ENCODE assay signal across 29 cellular contexts in the genomic region with DNA sequence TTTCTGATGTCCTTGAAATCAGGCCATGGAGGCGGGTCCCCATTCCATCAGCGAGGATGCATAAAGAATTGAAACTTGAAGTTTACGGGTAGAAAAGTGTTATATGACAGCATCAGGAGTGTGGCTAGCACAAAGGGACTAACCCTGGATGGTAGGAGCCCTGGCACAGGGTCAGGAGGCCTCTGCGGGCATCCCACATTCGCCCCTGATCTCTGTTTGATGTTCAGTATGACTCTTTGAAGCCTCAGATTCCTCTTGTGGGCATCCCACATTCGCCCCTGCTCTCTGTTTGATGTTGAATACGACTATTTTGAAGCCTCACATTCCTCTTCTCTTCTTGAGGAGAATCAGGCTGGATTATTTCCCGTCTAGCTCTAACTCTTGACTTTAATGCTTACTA.
"Had no signal": no experiment of that assay in that cellular context is flagged by ENCODE, and none has a peak within 500 bp of the region (broad histone marks: within the 10 kb centered on the region; RNA-seq: fewer than 3 reads in every experiment).

No MANE protein-coding gene starts in this region.

- H3K4me3 ChIP-seq: coronary artery, dorsolateral prefrontal cortex, gastrocnemius medialis had no signal

- H3K9me3 Mint-ChIP-seq: activated CD4-positive, alpha-beta memory T cell treated with anti-CD3 and anti-CD28 coated beads, Interleukin-2, amount 10 ng/mL, durations not matched to agents 7 days and 5 days; activated CD4-positive, alpha-beta T cell treated with anti-CD3 and anti-CD28 coated beads, Interleukin-2, amount 10 ng/mL, durations not matched to agents 7 days and 5 days; activated T-cell treated with anti-CD3 and anti-CD28 coated beads, Interleukin-2, amount 50 U/mL, for 4 hours; activated T-helper 17 cell treated with anti-CD3 and anti-CD28 coated beads, Interleukin-2, amount 50 U/mL, for 72 hours; central memory CD8-positive, alpha-beta T cell; dendritic cell treated with granulocyte-macrophage colony-stimulating factor and Interleukin-4, amounts not matched to agents 40 ng/mL and 50 ng/mL, for 4 days; endodermal cell; T-helper 2 cell treated with Interferon-gamma antibody and Interleukin-4, amounts not matched to agents 5 μg/mL and 100 μg/mL, for 36 hours had no signal

- H3K27me3 ChIP-seq: brain microvascular endothelial cell, dorsolateral prefrontal cortex, foreskin keratinocyte, gastrocnemius medialis had no signal

- H3K4me3 Mint-ChIP-seq: activated CD4-positive, alpha-beta memory T cell treated with anti-CD3 and anti-CD28 coated beads, Interleukin-2, amount 10 ng/mL, durations not matched to agents 7 days and 5 days; activated CD4-positive, alpha-beta T cell treated with anti-CD3 and anti-CD28 coated beads for 36 hours; activated CD4-positive, alpha-beta T cell treated with anti-CD3 and anti-CD28 coated beads, Interleukin-2, amount 10 ng/mL, durations not matched to agents 7 days and 5 days; activated naive CD8-positive, alpha-beta T cell; activated T-cell treated with anti-CD3 and anti-CD28 coated beads, Interleukin-2, amount 50 U/mL, for 4 hours; activated T-helper 17 cell treated with anti-CD3 and anti-CD28 coated beads, Interleukin-2, amount 50 U/mL, for 72 hours; central memory CD8-positive, alpha-beta T cell; dendritic cell treated with granulocyte-macrophage colony-stimulating factor and Interleukin-4, amounts not matched to agents 40 ng/mL and 50 ng/mL, for 4 days; endodermal cell; T-helper 17 cell; T-helper 2 cell treated with Interferon-gamma antibody and Interleukin-4, amounts not matched to agents 5 μg/mL and 100 μg/mL, for 36 hours had no signal

- ATAC-seq: activated CD4-positive, alpha-beta T cell treated with anti-CD3 and anti-CD28 coated beads for 36 hours; activated T-cell treated with anti-CD3 and anti-CD28 coated beads, Interleukin-2, amount 50 U/mL, for 4 hours; activated T-helper 17 cell treated with anti-CD3 and anti-CD28 coated beads, Interleukin-2, amount 50 U/mL, for 72 hours; esophagus mucosa; foreskin keratinocyte; gastrocnemius medialis; T-helper 17 cell had no signal

- H3K4me1 Mint-ChIP-seq: activated CD4-positive, alpha-beta T cell treated with anti-CD3 and anti-CD28 coated beads for 36 hours; activated T-helper 17 cell treated with anti-CD3 and anti-CD28 coated beads, Interleukin-2, amount 50 U/mL, for 72 hours; central memory CD8-positive, alpha-beta T cell; T-helper 17 cell had no signal

- H3K36me3 ChIP-seq: brain microvascular endothelial cell, gastrocnemius medialis had no signal

- DNase-seq: activated CD4-positive, alpha-beta memory T cell treated with anti-CD3 and anti-CD28 coated beads, Interleukin-2, amount 10 ng/mL, durations not matched to agents 7 days and 5 days; activated CD4-positive, alpha-beta T cell treated with anti-CD3 and anti-CD28 coated beads for 36 hours; activated CD4-positive, alpha-beta T cell treated with anti-CD3 and anti-CD28 coated beads, Interleukin-2, amount 10 ng/mL, durations not matched to agents 7 days and 5 days; activated CD4-positive, alpha-beta T cell treated with anti-CD3 and anti-CD28 coated beads, Interleukin-2, amount 50 U/mL, for 4 hours; activated CD4-positive, CD25-positive, alpha-beta regulatory T cell; activated CD4-positive, CD25-positive, alpha-beta regulatory T cell treated with anti-CD3 and anti-CD28 coated beads, Interleukin-2, amount 50 U/mL, for 72 hours; activated effector memory CD4-positive, alpha-beta T cell treated with Interleukin-2 at 50 U/mL for 16 hours; activated gamma-delta T cell treated with Interleukin-2 at 50 U/mL for 16 hours; activated naive CD4-positive, alpha-beta T cell treated with anti-CD3 and anti-CD28 coated beads, Interleukin-2, amount 50 U/mL, for 16 hours; activated naive CD4-positive, alpha-beta T cell treated with Interleukin-2 at 50 U/mL for 16 hours; activated T-cell treated with anti-CD3 and anti-CD28 coated beads, Interleukin-2, amount 50 U/mL, for 4 hours; amniotic stem cell; anterior cingulate cortex; brain microvascular endothelial cell; dorsolateral prefrontal cortex; effector memory CD4-positive, alpha-beta T cell; endodermal cell; foreskin keratinocyte; gastrocnemius medialis; T-helper 1 cell; T-helper 17 cell; T1000 had no signal

- H3K27me3 Mint-ChIP-seq: activated CD4-positive, alpha-beta T cell treated with anti-CD3 and anti-CD28 coated beads, Interleukin-2, amount 10 ng/mL, durations not matched to agents 7 days and 5 days had no signal

- H3K9me3 ChIP-seq: gastrocnemius medialis had no signal

- H3K36me3 Mint-ChIP-seq: activated naive CD8-positive, alpha-beta T cell had no signal

- H3K27ac Mint-ChIP-seq: activated CD4-positive, alpha-beta memory T cell treated with anti-CD3 and anti-CD28 coated beads, Interleukin-2, amount 10 ng/mL, durations not matched to agents 7 days and 5 days; activated CD4-positive, alpha-beta T cell treated with anti-CD3 and anti-CD28 coated beads for 36 hours; activated CD4-positive, alpha-beta T cell treated with anti-CD3 and anti-CD28 coated beads, Interleukin-2, amount 10 ng/mL, durations not matched to agents 7 days and 5 days; activated naive CD8-positive, alpha-beta T cell; activated T-helper 17 cell treated with anti-CD3 and anti-CD28 coated beads, Interleukin-2, amount 50 U/mL, for 72 hours; dendritic cell treated with granulocyte-macrophage colony-stimulating factor and Interleukin-4, amounts not matched to agents 40 ng/mL and 50 ng/mL, for 4 days; endodermal cell; T-helper 17 cell; T-helper 2 cell treated with Interferon-gamma antibody and Interleukin-4, amounts not matched to agents 5 μg/mL and 100 μg/mL, for 36 hours had no signal

- H3K27ac ChIP-seq: brain microvascular endothelial cell, coronary artery, dorsolateral prefrontal cortex, foreskin keratinocyte had no signal
